Comparison of ENCODE assay signal across 34 cellular contexts in genomic region chr21:38089763-38090046, GRCh38.
A peak's percentile ranks its signal among the peaks of the same experiment; 100 is the strongest.
DNase-seq lines count a peak whose midpoint lies in the region; ATAC-seq, FAIRE-seq and TF ChIP-seq lines count a peak whose summit lies in the region.
"Had no signal": no experiment of that assay in that cellular context is flagged by ENCODE, and none has a peak within 500 bp of the region (broad histone marks: within the 10 kb centered on the region; RNA-seq: fewer than 3 reads in every experiment).

No MANE protein-coding gene starts in this region.

- no peak overlapping the region for H3K4me3 ChIP-seq in CD8-positive, alpha-beta memory T cell (ENCODE audit: low read length)
- no peak overlapping the region for H3K4me3 ChIP-seq in GM23338
- peak overlapping the region; percentile 17 for H3K4me3 ChIP-seq in K562
- H3K4me3 ChIP-seq: A549; BLaER1; BLaER1 treated with 17β-estradiol and CSF1 and Interleukin-3, amounts not matched to agents 10 nM and 100 nM had no signal

- no peak for TF ChIP-seq POLR2A in K562 (conservative IDR thresholded peaks at IDR 0.05)

- no peaks in the 10 kb centered on the region for H3K9me1 ChIP-seq in K562 (ENCODE audit: control insufficient read depth, insufficient read depth, low read length)

- ATAC-seq in GM23338 (no peak), K562 (peak; percentile 89), esophagus mucosa (no peak)
- ATAC-seq: A549; CD8-positive, alpha-beta T cell had no signal

- peaks cover 1 to 5% of the 10 kb centered on the region in 2 donors for H3K27me3 Mint-ChIP-seq in CD8-positive, alpha-beta memory T cell
- H3K27me3 Mint-ChIP-seq in GM23338 (ENCODE audit: insufficient read depth, low read depth, poor library complexity): no peaks in the 10 kb centered on the region

- no peak overlapping the region for H3K27ac Mint-ChIP-seq in CD8-positive, alpha-beta memory T cell
- no peak overlapping the region for H3K27ac Mint-ChIP-seq in GM23338
- H3K27ac Mint-ChIP-seq: B cell; CD14-positive monocyte; CD4-positive, alpha-beta memory T cell; CD4-positive, alpha-beta T cell; CD4-positive, CD25-positive, alpha-beta regulatory T cell; CD8-positive, alpha-beta T cell had no signal

- in situ Hi-C loops in K562 (cut with MboI): no loop called here

- no peaks in the 10 kb centered on the region for H3K36me3 ChIP-seq in CD8-positive, alpha-beta memory T cell (ENCODE audit: insufficient read depth, low read length)
- H3K36me3 ChIP-seq in GM23338 (ENCODE audit: insufficient read depth) (no peaks in the 10 kb centered on the region), K562 (ENCODE audit: control insufficient read depth, insufficient read depth, low read length) (peaks cover 10% of the 10 kb centered on the region; the same call in 1 of the 3 replicates)
- H3K36me3 ChIP-seq: BE2C; BLaER1; BLaER1 treated with 17β-estradiol and CSF1 and Interleukin-3, amounts not matched to agents 10 nM and 100 nM had no signal

- H3K79me2 ChIP-seq in GM23338 (replicated peaks; ENCODE audit: insufficient read depth): no peaks in the 10 kb centered on the region
- peaks cover 78% of the 10 kb centered on the region for H3K79me2 ChIP-seq in K562 (ENCODE audit: control insufficient read depth, insufficient read depth, low read length)

- no peaks in the 10 kb centered on the region for H3K36me3 Mint-ChIP-seq in CD8-positive, alpha-beta memory T cell
- H3K36me3 Mint-ChIP-seq in GM23338 (ENCODE audit: low read depth): no peaks in the 10 kb centered on the region
- H3K36me3 Mint-ChIP-seq: CD14-positive monocyte; CD4-positive, alpha-beta memory T cell; CD4-positive, CD25-positive, alpha-beta regulatory T cell; CD8-positive, alpha-beta T cell had no signal

- H3K9me2 ChIP-seq in GM23338 (ENCODE audit: insufficient read depth): peaks cover 9% of the 10 kb centered on the region

- H3K4me1 Mint-ChIP-seq in CD8-positive, alpha-beta memory T cell: no peaks in the 10 kb centered on the region
- H3K4me1 Mint-ChIP-seq in GM23338: no peaks in the 10 kb centered on the region
- H3K4me1 Mint-ChIP-seq: B cell; CD14-positive monocyte; CD4-positive, alpha-beta memory T cell; CD4-positive, CD25-positive, alpha-beta regulatory T cell had no signal

- peak; percentile 91 for TF ChIP-seq EP300 in K562 (IDR thresholded peaks at IDR 0.05; ENCODE audit: low read length)

- DNase-seq in CD8-positive, alpha-beta memory T cell: no peak
- DNase-seq in GM23338 (ENCODE audit: low spot score) (no peak), K562 (ENCODE audit: extremely low read depth in 1 of 4, low spot score in 3 of 4) (peak; percentile 59 to 87 (median 75)), retina (no peak), NCI-H1694 (lab: John Stamatoyannopoulos, UW) (no peak)
- DNase-seq: 8988T; ACHN; AML-193; BE2C; C1 segment of cervical spinal cord; Caco-2; Calu3; CD4-positive, alpha-beta memory T cell; CD4-positive, alpha-beta T cell; CD4-positive, CD25-positive, alpha-beta regulatory T cell; CD8-positive, alpha-beta T cell; COR-L47; DMS 273 treated with DMSO at 0.1 percent for 48 hours; DMS153; DMS53; DMS79; DMS79 treated with DMSO at 0.1 percent for 48 hours; DND-41; EL had no signal

- H2AFZ ChIP-seq in GM23338 (peak overlapping the region; percentile 61; the same call in 1 of the 2 replicates), K562 (ENCODE audit: low read depth, low read length) (peak overlapping the region; percentile 75)

- H3K4me3 Mint-ChIP-seq in CD8-positive, alpha-beta memory T cell: no peak overlapping the region
- no peak overlapping the region for H3K4me3 Mint-ChIP-seq in GM23338
- H3K4me3 Mint-ChIP-seq: B cell; CD14-positive monocyte; CD4-positive, alpha-beta memory T cell; CD4-positive, alpha-beta T cell; CD4-positive, CD25-positive, alpha-beta regulatory T cell; CD8-positive, alpha-beta T cell had no signal

- H3K4me1 ChIP-seq in CD8-positive, alpha-beta memory T cell (ENCODE audit: insufficient read depth, low read length): no peaks in the 10 kb centered on the region
- H3K4me1 ChIP-seq in GM23338 (ENCODE audit: insufficient read depth) (no peaks in the 10 kb centered on the region), K562 (replicated peaks in 1 of 2; ENCODE audit: control insufficient read depth in 2 of 2, insufficient read depth in 2 of 2, low read length in 2 of 2) (peaks cover 4 to 30% of the 10 kb centered on the region in 2 experiments; a peak in 4 of 5 replicates)
- H3K4me1 ChIP-seq: A549, BE2C, BLaER1, Caco-2 had no signal

- peaks cover 0 to 4% (median 0%) of the 10 kb centered on the region in 5 donors for H3K9me3 Mint-ChIP-seq in CD8-positive, alpha-beta memory T cell
- no peaks in the 10 kb centered on the region for H3K9me3 Mint-ChIP-seq in GM23338
- H3K9me3 Mint-ChIP-seq: CD4-positive, alpha-beta T cell; CD8-positive, alpha-beta T cell had no signal

- POLR2A ChIA-PET in CD8-positive, alpha-beta memory T cell (lab: Charles Lee): no interaction called here
- POLR2A ChIA-PET in K562 (lab: Yijun Ruan, JAX): interaction anchor here (0.9 to 2.4 kb wide), 7 partner anchors 11 to 125 kb away, joined by 3 to 11 read pairs (median 4); no protein-coding TSS in a partner anchor

- no peak for TF ChIP-seq RAD21 in K562 (CRISPR knock-in tag; conservative IDR thresholded peaks at IDR 0.05 in 1 of 2, IDR thresholded peaks at IDR 0.05 in 1 of 2)

- peak overlapping the region; percentile 48 for H3K27ac ChIP-seq in CD8-positive, alpha-beta memory T cell (ENCODE audit: low read depth, low read length)
- H3K27ac ChIP-seq in GM23338 (ENCODE audit: low read depth) (no peak overlapping the region), K562 (ENCODE audit: extremely low read depth, low read depth, low read length) (peak overlapping the region; percentile 86)
- H3K27ac ChIP-seq: 22Rv1; A549; BLaER1; BLaER1 treated with 17β-estradiol and CSF1 and Interleukin-3, amounts not matched to agents 10 nM and 100 nM; C4-2B had no signal

- TF ChIP-seq CTCF in GM23338 (conservative IDR thresholded peaks at IDR 0.05; ENCODE audit: low read depth in 2 of 2) (no peak), K562 (IDR thresholded peaks at IDR 0.05 in 2 of 3, conservative IDR thresholded peaks at IDR 0.05 in 1 of 3; ENCODE audit: insufficient read depth in 2 of 3, low read depth in 1 of 3, low read length in 3 of 3) (no peak)

- CTCF ChIA-PET in CD8-positive, alpha-beta memory T cell (lab: Charles Lee): no interaction called here
- CTCF ChIA-PET in K562 (lab: Yijun Ruan, JAX; ENCODE audit: low intra/inter-chr PET ratio): no interaction called here

- H3K9me3 ChIP-seq in CD8-positive, alpha-beta memory T cell (ENCODE audit: low read length): no peaks in the 10 kb centered on the region
- H3K9me3 ChIP-seq in K562 (replicated peaks; ENCODE audit: control insufficient read depth, insufficient read depth, low read depth, low read length): no peaks in the 10 kb centered on the region
- H3K9me3 ChIP-seq: A549; BE2C; BLaER1; BLaER1 treated with 17β-estradiol and CSF1 and Interleukin-3, amounts not matched to agents 10 nM and 100 nM; Caco-2 had no signal

- no TSS peak for BruUV-seq in K562 (replicated peaks; lab: Mats Ljungman, UMichigan)

- H4K20me1 ChIP-seq in GM23338 (replicated peaks; ENCODE audit: insufficient read depth) (no peaks in the 10 kb centered on the region), K562 (replicated peaks; ENCODE audit: control insufficient read depth, insufficient read depth, low read length) (no peaks in the 10 kb centered on the region)
- H4K20me1 ChIP-seq: BLaER1; BLaER1 treated with 17β-estradiol and CSF1 and Interleukin-3, amounts not matched to agents 10 nM and 100 nM had no signal

- no peaks in the 10 kb centered on the region for H3K27me3 ChIP-seq in CD8-positive, alpha-beta memory T cell (ENCODE audit: insufficient read depth, low read length, poor library complexity, severe bottlenecking)
- H3K27me3 ChIP-seq in GM23338 (ENCODE audit: insufficient read depth): no peaks in the 10 kb centered on the region
- no peaks in the 10 kb centered on the region for H3K27me3 ChIP-seq in K562 (ENCODE audit: control insufficient read depth in 2 of 2, insufficient read depth in 2 of 2, low read length in 2 of 2)
- H3K27me3 ChIP-seq: BE2C; BLaER1; BLaER1 treated with 17β-estradiol and CSF1 and Interleukin-3, amounts not matched to agents 10 nM and 100 nM had no signal

- H3K4me2 ChIP-seq in GM23338 (no peak overlapping the region), K562 (ENCODE audit: insufficient read depth, low read length) (peak overlapping the region; percentile 86)
- H3K4me2 ChIP-seq: A549; BLaER1; BLaER1 treated with 17β-estradiol and CSF1 and Interleukin-3, amounts not matched to agents 10 nM and 100 nM had no signal

- intact Hi-C loops in K562 (cut with micrococcal nuclease): loop anchor here (1.0 kb wide), 1 partner anchor 32 kb away; no protein-coding TSS in a partner anchor

- WGBS in K562 (ENCODE audit: insufficient coverage, low coverage, missing lambda C conversion rate): under 1% methylated on average over 6 of the region's 6 CpGs

- H3K9ac ChIP-seq in K562 (ENCODE audit: insufficient read depth in 1 of 2, low read depth in 2 of 2, low read length in 2 of 2): peak overlapping the region in 1 of 2 experiments; percentile 62; a peak in 2 of 4 replicates
- H3K9ac ChIP-seq: BLaER1; BLaER1 treated with 17β-estradiol and CSF1 and Interleukin-3, amounts not matched to agents 10 nM and 100 nM had no signal

- FAIRE-seq in K562 (lab: Jason Lieb, UNC): peak; percentile 84
- FAIRE-seq: A204.1, A549, D721Med had no signal

- no peaks in the 10 kb centered on the region for H3F3A ChIP-seq in GM23338 (replicated peaks; ENCODE audit: low read depth)

TF ChIP-seq in GM23338, 12 proteins besides CTCF, POLR2A, EP300 and RAD21 (continues in another document):
- TF ChIP-seq STAT1 (IDR thresholded peaks at IDR 0.05; ENCODE audit: unreplicated experiment): no peak

TF ChIP-seq in K562, 482 proteins besides CTCF, POLR2A, EP300 and RAD21 (continues in another document):
- TF ChIP-seq ARID3A (IDR thresholded peaks at IDR 0.05; ENCODE audit: borderline replicate concordance, low read depth, low read length) (peak; percentile 38; the same call in 1 of the 2 replicates), TARDBP (IDR thresholded peaks at IDR 0.05) (no peak), GATA2 (CRISPR knock-in tag; IDR thresholded peaks at IDR 0.05) (peak; percentile 85)

Comparison
In these comparisons a context has a peak if more than half of its experiments do, and no peak if none do; other contexts are left out.
1. DNase-seq: peak in K562 (4 of 4); none in CD8-positive, alpha-beta memory T cell (0 of 5), GM23338 (single experiment), retina (single experiment) and NCI-H1694 (single experiment).